ENCODE assay signal across 1 cellular context in genomic region chr16:87075319-87075860, GRCh38.
TF ChIP-seq lines count a peak whose summit lies in the region.

No MANE protein-coding gene starts in this region.

TF ChIP-seq in HepG2, 621 proteins besides CTCF, POLR2A, EP300 and RAD21 (continued from another document):
- no peak for TF ChIP-seq ZBTB14 (CRISPR knock-in tag; IDR thresholded peaks at IDR 0.05)
- TF ChIP-seq HDAC1 (CRISPR knock-in tag; IDR thresholded peaks at IDR 0.05) = no peak
- TF ChIP-seq FOXC1 (CRISPR knock-in tag; IDR thresholded peaks at IDR 0.05; ENCODE audit: borderline replicate concordance) = no peak
TF ChIP-seq in HepG2: peak in this region for 1.
